ENCODE assay signal across 32 cellular contexts in the genomic region with DNA sequence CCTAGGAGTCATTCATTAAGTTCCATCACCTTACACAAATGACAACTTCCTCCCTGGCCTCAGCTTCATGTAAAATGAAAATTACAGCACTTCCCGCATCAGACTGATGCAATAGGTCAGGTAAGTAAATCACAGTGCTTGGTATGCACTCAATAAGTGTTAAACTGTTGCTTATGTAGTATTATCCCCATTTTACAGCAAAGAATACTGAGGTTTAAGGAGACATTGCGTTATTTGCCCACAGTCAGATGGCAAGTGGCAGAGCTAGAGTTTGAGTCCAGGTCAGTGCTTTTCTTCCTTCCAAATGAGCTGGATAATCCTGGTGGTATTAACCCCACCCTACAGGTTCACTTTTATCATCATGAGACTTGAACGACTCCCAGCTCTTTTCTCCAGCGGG. TPM values are rescaled to one million over a fixed set of nuclear protein-coding genes. Genes with fewer than 3 reads are reported as not detected.
"Had no signal": no experiment of that assay in that cellular context is flagged by ENCODE, and none has a peak within 500 bp of the region (broad histone marks: within the 10 kb centered on the region; RNA-seq: fewer than 3 reads in every experiment).

No MANE protein-coding gene starts in this region.

- H3K36me3 ChIP-seq: neural progenitor cell, pancreas, prostate gland, spleen, suprapubic skin, tibial artery, transverse colon, upper lobe of right lung, uterus had no signal

- FAIRE-seq: pancreas had no signal

- H3K4me2 ChIP-seq: neural progenitor cell, smooth muscle cell had no signal

- ATAC-seq: naive thymus-derived CD4-positive, alpha-beta T cell; natural killer cell; pancreas; right cardiac atrium; sciatic nerve; stimulated activated memory B cell treated with anti-CD40 and anti-IgM and Interleukin-4, amounts not matched to agents 10 μg/mL and 1 μg/mL and 100 μg/mL, for 72 hours; stimulated activated naive CD8-positive, alpha-beta T cell treated with anti-CD3 and anti-CD28 coated beads, Interleukin-15, amount 100 ng/mL, for 72 hours; stimulated activated naive CD8-positive, alpha-beta T cell treated with anti-CD3 and anti-CD28 coated beads, Interleukin-15, Interleukin-2, amounts not matched to agents 100 U/mL and 50 U/mL, for 24 hours; upper lobe of right lung had no signal

- H3K9ac ChIP-seq: neural progenitor cell had no signal

- H3K27ac ChIP-seq: neural progenitor cell, pancreas, prostate gland, skin epidermis, spleen, suprapubic skin, testis, tibial artery, transverse colon, upper lobe of right lung had no signal

- H3K9me3 Mint-ChIP-seq: natural killer cell, nephron, neural progenitor cell had no signal

- H3K36me3 Mint-ChIP-seq: natural killer cell; neural progenitor cell; stimulated activated memory B cell treated with anti-CD40 and anti-IgM and Interleukin-4, amounts not matched to agents 10 μg/mL and 1 μg/mL and 100 μg/mL, for 72 hours; type B pancreatic cell had no signal

- H3K27ac Mint-ChIP-seq: naive thymus-derived CD4-positive, alpha-beta T cell; natural killer cell; nephron; neural progenitor cell; stimulated activated memory B cell treated with anti-CD40 and anti-IgM and Interleukin-4, amounts not matched to agents 10 μg/mL and 1 μg/mL and 100 μg/mL, for 72 hours; stimulated activated naive CD8-positive, alpha-beta T cell treated with anti-CD3 and anti-CD28 coated beads, Interleukin-15, amount 100 ng/mL, for 72 hours; type B pancreatic cell had no signal

- H3K4me1 ChIP-seq: neural progenitor cell, pancreas, prostate gland, spleen, suprapubic skin, testis, tibial artery, transverse colon, upper lobe of right lung, uterus had no signal

- H3K4me3 ChIP-seq: neural progenitor cell, pancreas, prostate gland, skin epidermis, smooth muscle cell, spleen, suprapubic skin, testis, tibial artery, transverse colon, upper lobe of right lung, uterus had no signal

- H3K27me3 ChIP-seq: neural progenitor cell, testis, tibial artery, upper lobe of right lung, uterus had no signal

- H3K4me1 Mint-ChIP-seq: naive thymus-derived CD4-positive, alpha-beta T cell; natural killer cell; nephron; neural progenitor cell; stimulated activated memory B cell treated with anti-CD40 and anti-IgM and Interleukin-4, amounts not matched to agents 10 μg/mL and 1 μg/mL and 100 μg/mL, for 72 hours; stimulated activated naive CD8-positive, alpha-beta T cell treated with anti-CD3 and anti-CD28 coated beads, Interleukin-15, amount 100 ng/mL, for 72 hours had no signal

- DNase-seq: naive thymus-derived CD4-positive, alpha-beta T cell; natural killer cell; occipital lobe; pancreas; retina; right cardiac atrium; spleen; stimulated activated CD4-positive, alpha-beta T cell treated with anti-CD3 and anti-CD28 coated beads, Interleukin-12 subunit alpha, Interleukin-12 subunit beta, amount 100 ng/mL, for 4 hours; stimulated activated CD4-positive, alpha-beta T cell treated with anti-CD3 and anti-CD28 coated beads, Interleukin-1b, Interleukin-23, amount 100 ng/mL, for 48 hours; stimulated activated CD4-positive, alpha-beta T cell treated with anti-CD3 and anti-CD28 coated beads, Interleukin-4, amount 100 ng/mL, for 1 hour; stimulated activated CD4-positive, alpha-beta T cell treated with anti-CD3 and anti-CD28 coated beads, Interleukin-4, amount 100 ng/mL, for 4 hours; stimulated activated CD8-positive, alpha-beta memory T cell treated with anti-CD3 and anti-CD28 coated beads, Interleukin-4, amount 100 ng/mL, for 48 hours; stimulated activated naive CD4-positive, alpha-beta T cell; stimulated activated naive CD8-positive, alpha-beta T cell treated with anti-CD3 and anti-CD28 coated beads, Interleukin-15, amount 100 ng/mL, for 72 hours; stimulated activated naive CD8-positive, alpha-beta T cell treated with anti-CD3 and anti-CD28 coated beads, Interleukin-15, Interleukin-2, amounts not matched to agents 100 U/mL and 50 U/mL, for 24 hours; substantia nigra; testis; tibial artery; transverse colon; upper lobe of right lung; uterus had no signal

- H3K9me3 ChIP-seq: pancreas, prostate gland, suprapubic skin, testis, tibial artery, transverse colon, upper lobe of right lung, uterus had no signal

- H3K4me3 Mint-ChIP-seq: naive thymus-derived CD4-positive, alpha-beta T cell; natural killer cell; nephron; neural progenitor cell; stimulated activated memory B cell treated with anti-CD40 and anti-IgM and Interleukin-4, amounts not matched to agents 10 μg/mL and 1 μg/mL and 100 μg/mL, for 72 hours; stimulated activated naive CD8-positive, alpha-beta T cell treated with anti-CD3 and anti-CD28 coated beads, Interleukin-15, amount 100 ng/mL, for 72 hours; type B pancreatic cell had no signal

- H2AFZ ChIP-seq: neural progenitor cell had no signal

RNA-seq across cellular contexts. Expression of a gene that starts 29.7 kb away (rescaled TPM):
- total RNA-seq: naive thymus-derived CD4-positive, alpha-beta T cell; natural killer cell; occipital lobe; osteocyte; smooth muscle cell; suprapubic skin had no signal
- polyA plus RNA-seq: naive thymus-derived CD4-positive, alpha-beta T cell; neural cell; smooth muscle cell had no signal
